9 cellular contexts compared by ENCODE assay signal in the genomic region with DNA sequence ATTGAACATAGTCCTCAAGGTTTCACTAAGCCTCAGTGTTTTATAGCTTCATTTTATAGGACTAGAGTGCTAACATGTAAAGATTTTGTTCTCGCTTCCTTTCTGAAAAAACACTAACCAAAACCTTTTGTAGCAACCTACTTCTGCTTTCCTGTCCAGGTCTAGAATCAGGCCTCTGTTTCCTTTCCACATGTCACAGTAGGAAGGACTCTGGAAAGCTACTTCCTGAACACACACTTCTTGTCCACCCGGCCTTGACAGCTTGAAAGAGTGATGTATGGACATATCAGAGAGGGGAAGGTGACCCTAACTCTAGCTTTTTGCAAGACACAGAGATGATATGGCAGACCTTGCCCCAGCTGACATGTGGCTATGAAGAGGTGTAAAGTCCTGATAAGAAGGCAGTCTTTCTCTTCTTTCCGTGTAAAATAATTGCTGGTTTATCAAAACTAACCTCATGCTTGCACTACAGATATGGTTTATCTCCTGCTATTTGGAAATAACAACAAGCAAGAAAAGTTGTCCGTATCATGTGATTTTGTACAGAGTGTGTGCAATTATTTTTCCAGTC.
DNase-seq lines count a peak whose midpoint lies in the region; ATAC-seq and TF ChIP-seq lines count a peak whose summit lies in the region.
"Had no signal": no experiment of that assay in that cellular context is flagged by ENCODE, and none has a peak within 500 bp of the region (broad histone marks: within the 10 kb centered on the region; RNA-seq: fewer than 3 reads in every experiment).

No MANE protein-coding gene starts in this region.

- no peaks in the 10 kb centered on the region for H3K9me3 ChIP-seq in upper lobe of right lung

- peak; percentile 94 for ATAC-seq in GM19395 (IDR thresholded peaks at IDR 0.05; ENCODE audit: unreplicated experiment)
- peak; percentile 77 for ATAC-seq in HG02973 (IDR thresholded peaks at IDR 0.05; ENCODE audit: unreplicated experiment)
- peak; percentile 37 for ATAC-seq in upper lobe of right lung
- no peak for ATAC-seq in HG02840 (IDR thresholded peaks at IDR 0.05; ENCODE audit: low FRiP score, unreplicated experiment)

- no peak overlapping the region for H3K4me3 ChIP-seq in upper lobe of right lung
- H3K4me3 ChIP-seq: cardiac muscle cell had no signal

- no peak overlapping the region for H3K27ac ChIP-seq in upper lobe of right lung
- H3K27ac ChIP-seq: cardiac muscle cell had no signal

- no peaks in the 10 kb centered on the region for H3K36me3 ChIP-seq in upper lobe of right lung
- H3K36me3 ChIP-seq: cardiac muscle cell had no signal

- peak; percentile 74 for DNase-seq in OCI-M1 (lab: John Stamatoyannopoulos, UW)
- DNase-seq in upper lobe of right lung, result no peak
- no peak for DNase-seq in G401 (ENCODE audit: low spot score)
- DNase-seq in T-helper 2 cell, result no peak
- DNase-seq: NCI-H2081 treated with DMSO at 0.1 percent for 48 hours had no signal

- H3K27me3 ChIP-seq in upper lobe of right lung, result no peaks in the 10 kb centered on the region

- no peak for TF ChIP-seq CTCF in upper lobe of right lung (IDR thresholded peaks at IDR 0.05)

- H3K4me1 ChIP-seq in upper lobe of right lung, result peaks cover 51% of the 10 kb centered on the region

- in situ Hi-C loops in G401 (cut with HindIII; ENCODE audit: low sequenced_read_pairs), result no loop called here

- intact Hi-C loops in upper lobe of right lung (cut with DNase I), result no loop called here
